In genomic region chr10:113047151-113047550, GRCh38 we compare ENCODE assay signal across 25 cellular contexts.
A peak's percentile ranks its signal among the peaks of the same experiment; 100 is the strongest.
DNase-seq lines count a peak whose midpoint lies in the region; ATAC-seq and TF ChIP-seq lines count a peak whose summit lies in the region.
"Had no signal": no experiment of that assay in that cellular context is flagged by ENCODE, and none has a peak within 500 bp of the region (broad histone marks: within the 10 kb centered on the region; RNA-seq: fewer than 3 reads in every experiment).

No MANE protein-coding gene starts in this region.

- H3K36me3 Mint-ChIP-seq in endodermal cell (ENCODE audit: low read depth): peaks cover 54% of the 10 kb centered on the region
- H3K36me3 Mint-ChIP-seq: stimulated activated effector memory CD8-positive, alpha-beta T cell treated with anti-CD3 and anti-CD28 coated beads, Interleukin-12 subunit alpha, Interleukin-12 subunit beta, amount 100 ng/mL, for 72 hours had no signal

- H3K27me3 ChIP-seq in ACC112 (ENCODE audit: insufficient read depth, low read length) (no peaks in the 10 kb centered on the region), ascending aorta (no peaks in the 10 kb centered on the region), sigmoid colon (no peaks in the 10 kb centered on the region), endodermal cell (ENCODE audit: control insufficient read depth, insufficient read depth, low read length, poor library complexity, severe bottlenecking) (no peaks in the 10 kb centered on the region)
- H3K27me3 ChIP-seq: ovary, right lobe of liver, tibial nerve had no signal

- H3K36me3 ChIP-seq in ACC112 (ENCODE audit: insufficient read depth, low read length): 0 out of 2 replicates have a peak, but pooled peaks cover 3% of the 10 kb centered on the region
- H3K36me3 ChIP-seq in ascending aorta: no peaks in the 10 kb centered on the region
- H3K36me3 ChIP-seq in sigmoid colon: no peaks in the 10 kb centered on the region
- peaks cover 65% of the 10 kb centered on the region for H3K36me3 ChIP-seq in endodermal cell (ENCODE audit: control insufficient read depth, insufficient read depth, low read length)
- H3K36me3 ChIP-seq: ovary, right lobe of liver, tibial nerve had no signal

- H3K9me3 ChIP-seq in ascending aorta: no peaks in the 10 kb centered on the region
- H3K9me3 ChIP-seq in sigmoid colon: no peaks in the 10 kb centered on the region
- H3K9me3 ChIP-seq in endodermal cell (ENCODE audit: control insufficient read depth, low read length): no peaks in the 10 kb centered on the region
- H3K9me3 ChIP-seq: A549, Caco-2, ovary, right lobe of liver, tibial nerve had no signal

- TF ChIP-seq CTCF in ascending aorta (IDR thresholded peaks at IDR 0.05) (no peak), fibroblast of the aortic adventitia (IDR thresholded peaks at IDR 0.05; ENCODE audit: insufficient read depth, low read length) (no peak), sigmoid colon (IDR thresholded peaks at IDR 0.05) (no peak), endodermal cell (conservative IDR thresholded peaks at IDR 0.05) (no peak)

- H3K4me3 ChIP-seq in ACC112 (ENCODE audit: low read depth, low read length) (no peak overlapping the region), ascending aorta (no peak overlapping the region), fibroblast of the aortic adventitia (ENCODE audit: low read depth, low read length) (no peak overlapping the region), sigmoid colon (no peak overlapping the region), endodermal cell (ENCODE audit: low read length) (no peak overlapping the region)
- H3K4me3 ChIP-seq: A549, ovary, right lobe of liver, tibial nerve had no signal

- no peak for TF ChIP-seq POLR2A in sigmoid colon (IDR thresholded peaks at IDR 0.05)

- DNase-seq in ascending aorta (ENCODE audit: low spot score in 2 of 2) (no peak), fibroblast of the aortic adventitia (ENCODE audit: low read depth) (peak; percentile 81), sigmoid colon (peak; percentile 37), endodermal cell (no peak), DMS53 treated with DMSO at 0.1 percent for 48 hours (lab: John Stamatoyannopoulos, UW; ENCODE audit: unreplicated experiment) (no peak)
- no peak for DNase-seq in activated CD4-positive, CD25-positive, alpha-beta regulatory T cell treated with anti-CD3 and anti-CD28 coated beads, Interleukin-2, amount 50 U/mL, for 72 hours
- DNase-seq: activated CD8-positive, alpha-beta memory T cell treated with anti-CD3 and anti-CD28 coated beads for 24 hours; activated naive CD4-positive, alpha-beta T cell treated with anti-CD3 and anti-CD28 coated beads, Interleukin-2, amount 10 ng/mL, durations not matched to agents 7 days and 5 days; activated T-cell treated with anti-CD3 and anti-CD28 coated beads, Interleukin-2, amount 50 U/mL, for 24 hours; Caco-2; glutamatergic neuron; naive thymus-derived CD4-positive, alpha-beta T cell; NCI-H1048; NCI-H1930; NCI-H226; OCI-M1; right lobe of liver; SIG-M5; T-cell had no signal

- H3K4me1 ChIP-seq in ACC112 (ENCODE audit: control insufficient read depth, insufficient read depth, low read length, unreplicated experiment): peaks cover 64% of the 10 kb centered on the region
- peaks cover 16 to 85% of the 10 kb centered on the region in 2 donors for H3K4me1 ChIP-seq in ascending aorta
- H3K4me1 ChIP-seq in sigmoid colon: peaks cover 0 to 78% (median 58%) of the 10 kb centered on the region in 4 donors
- H3K4me1 ChIP-seq in endodermal cell (ENCODE audit: control insufficient read depth, insufficient read depth, low read length): peaks cover 6% of the 10 kb centered on the region

- intact Hi-C loops in ascending aorta (cut with DNase I) (loop anchor here (10.0 kb wide), 1 partner anchor 338 kb away; no protein-coding TSS in a partner anchor), sigmoid colon (cut with DNase I) (no loop called here)

- ATAC-seq in HG03571 (IDR thresholded peaks at IDR 0.05; ENCODE audit: unreplicated experiment): no peak
- ATAC-seq: A549; naive thymus-derived CD4-positive, alpha-beta T cell; right lobe of liver; stimulated activated effector memory CD8-positive, alpha-beta T cell treated with anti-CD3 and anti-CD28 coated beads, Interleukin-12 subunit alpha, Interleukin-12 subunit beta, amount 100 ng/mL, for 72 hours; T-cell had no signal

- no peak for TF ChIP-seq EP300 in sigmoid colon (IDR thresholded peaks at IDR 0.05)

- WGBS in sigmoid colon, 2 donors: 68 to 74% methylated on average over 4 of the region's 4 CpGs
- WGBS in endodermal cell (ENCODE audit: insufficient coverage in 1 of 2, insufficient read length in 1 of 2), 2 experiments: 100% methylated on average over 1 of the region's 4 CpGs; no CpG with 5 or more reads in 1 of the 2 experiments

- H3K9me3 Mint-ChIP-seq in endodermal cell: no peaks in the 10 kb centered on the region
- H3K9me3 Mint-ChIP-seq: activated T-cell treated with anti-CD3 and anti-CD28 coated beads, Interleukin-2, amount 50 U/mL, for 24 hours; naive thymus-derived CD4-positive, alpha-beta T cell; stimulated activated effector memory CD8-positive, alpha-beta T cell treated with anti-CD3 and anti-CD28 coated beads, Interleukin-12 subunit alpha, Interleukin-12 subunit beta, amount 100 ng/mL, for 72 hours had no signal

- H3K4me3 Mint-ChIP-seq in endodermal cell: no peak overlapping the region
- H3K4me3 Mint-ChIP-seq: activated naive CD4-positive, alpha-beta T cell treated with anti-CD3 and anti-CD28 coated beads, Interleukin-2, amount 10 ng/mL, durations not matched to agents 7 days and 5 days; activated T-cell treated with anti-CD3 and anti-CD28 coated beads, Interleukin-2, amount 50 U/mL, for 24 hours; naive thymus-derived CD4-positive, alpha-beta T cell; stimulated activated effector memory CD8-positive, alpha-beta T cell treated with anti-CD3 and anti-CD28 coated beads, Interleukin-12 subunit alpha, Interleukin-12 subunit beta, amount 100 ng/mL, for 72 hours; T-cell had no signal

- H3K79me2 ChIP-seq in ACC112 (ENCODE audit: control insufficient read depth, insufficient read depth, low read length, unreplicated experiment): peaks cover 63% of the 10 kb centered on the region

- no peaks in the 10 kb centered on the region for H3K27me3 Mint-ChIP-seq in endodermal cell (ENCODE audit: insufficient read depth)

- no peak overlapping the region for H2AFZ ChIP-seq in ACC112 (ENCODE audit: low read length, unreplicated experiment)

- peaks cover 75% of the 10 kb centered on the region for H3K4me1 Mint-ChIP-seq in endodermal cell

- peak overlapping the region; percentile 87 for H3K27ac ChIP-seq in ACC112 (ENCODE audit: low read depth, low read length)
- H3K27ac ChIP-seq in ascending aorta: peak overlapping the region; percentile 89 to 96
- peak overlapping the region; percentile 19 to 64 (median 42) for H3K27ac ChIP-seq in sigmoid colon
- H3K27ac ChIP-seq in endodermal cell (ENCODE audit: low read depth, low read length): no peak overlapping the region

- H3K27ac Mint-ChIP-seq in endodermal cell: no peak overlapping the region
- H3K27ac Mint-ChIP-seq: activated naive CD4-positive, alpha-beta T cell treated with anti-CD3 and anti-CD28 coated beads, Interleukin-2, amount 10 ng/mL, durations not matched to agents 7 days and 5 days; activated T-cell treated with anti-CD3 and anti-CD28 coated beads, Interleukin-2, amount 50 U/mL, for 24 hours; naive thymus-derived CD4-positive, alpha-beta T cell; stimulated activated effector memory CD8-positive, alpha-beta T cell treated with anti-CD3 and anti-CD28 coated beads, Interleukin-12 subunit alpha, Interleukin-12 subunit beta, amount 100 ng/mL, for 72 hours; T-cell had no signal

- H3K9ac ChIP-seq in endodermal cell (ENCODE audit: extremely low read depth, low read length, poor library complexity, severe bottlenecking): no peak overlapping the region

Comparison
In these comparisons a context has a peak if more than half of its experiments do, and no peak if none do; other contexts are left out.
1. DNase-seq: peak in fibroblast of the aortic adventitia (single experiment) and sigmoid colon (single experiment); none in ascending aorta (0 of 2), endodermal cell (single experiment), DMS53 treated with DMSO at 0.1 percent for 48 hours (single experiment) and activated CD4-positive, CD25-positive, alpha-beta regulatory T cell treated with anti-CD3 and anti-CD28 coated beads, Interleukin-2, amount 50 U/mL, for 72 hours (single experiment).